6 cellular contexts compared by ENCODE assay signal in genomic region chr4:158304694-158305093, GRCh38.
"Had no signal": no experiment of that assay in that cellular context is flagged by ENCODE, and none has a peak within 500 bp of the region (broad histone marks: within the 10 kb centered on the region; RNA-seq: fewer than 3 reads in every experiment).

No MANE protein-coding gene starts in this region.

- DNase-seq: H9, HCEC 1CT, IMR-90, KG1 had no signal

- ATAC-seq: GM23338, K562 had no signal
